In genomic region chr2:171260471-171261424, GRCh38 we compare ENCODE assay signal across 7 cellular contexts.
DNase-seq lines count a peak whose midpoint lies in the region; ATAC-seq and TF ChIP-seq lines count a peak whose summit lies in the region.

No MANE protein-coding gene starts in this region.

- H3K27me3 ChIP-seq in stomach = no peaks in the 10 kb centered on the region

- no peak for TF ChIP-seq POLR2A in stomach (IDR thresholded peaks at IDR 0.05)

- peaks cover 0 to 9% (median 4%) of the 10 kb centered on the region in 4 donors for H3K4me1 ChIP-seq in stomach

- 48 to 56% (median 55%) methylated on average over 6 of the region's 6 CpGs for WGBS in stomach, 5 donors

- DNase-seq in GM20000 (ENCODE audit: low spot score) (peak; percentile 25), HuH-7 (ENCODE audit: low spot score) (peak; percentile 19), AG08395 (ENCODE audit: low spot score) (no peak), stomach (no peak)
- DNase-seq in activated CD8-positive, alpha-beta T cell treated with anti-CD3 and anti-CD28 coated beads, Interleukin-2, amount 10 ng/mL, durations not matched to agents 7 days and 5 days = no peak
- peak; percentile 37 to 50 for DNase-seq in stimulated activated CD4-positive, alpha-beta T cell treated with anti-CD3 and anti-CD28 coated beads, Interleukin-2, amount 100 ng/mL, for 24 hours

- no peaks in the 10 kb centered on the region for H3K36me3 Mint-ChIP-seq in activated CD8-positive, alpha-beta T cell treated with anti-CD3 and anti-CD28 coated beads, Interleukin-2, amount 10 ng/mL, durations not matched to agents 7 days and 5 days (ENCODE audit: low read depth)

- H3K36me3 ChIP-seq in stomach = no peaks in the 10 kb centered on the region

- no peaks in the 10 kb centered on the region for H3K27me3 Mint-ChIP-seq in activated CD8-positive, alpha-beta T cell treated with anti-CD3 and anti-CD28 coated beads, Interleukin-2, amount 10 ng/mL, durations not matched to agents 7 days and 5 days (ENCODE audit: low read depth)

- H3K4me1 Mint-ChIP-seq in activated CD8-positive, alpha-beta T cell treated with anti-CD3 and anti-CD28 coated beads, Interleukin-2, amount 10 ng/mL, durations not matched to agents 7 days and 5 days (ENCODE audit: low read depth) = peaks cover 21% of the 10 kb centered on the region

- peaks cover 11% of the 10 kb centered on the region for H3K9me3 Mint-ChIP-seq in activated CD8-positive, alpha-beta T cell treated with anti-CD3 and anti-CD28 coated beads, Interleukin-2, amount 10 ng/mL, durations not matched to agents 7 days and 5 days (ENCODE audit: insufficient read depth)

- POLR2A ChIA-PET in activated CD8-positive, alpha-beta T cell treated with anti-CD3 and anti-CD28 coated beads, Interleukin-2, amount 10 ng/mL, durations not matched to agents 7 days and 5 days (lab: Charles Lee) = interaction anchor here (0.7 kb wide), 1 partner anchor 285 kb away, joined by 3 read pairs; no protein-coding TSS in a partner anchor

- H3K4me3 Mint-ChIP-seq in activated CD8-positive, alpha-beta T cell treated with anti-CD3 and anti-CD28 coated beads, Interleukin-2, amount 10 ng/mL, durations not matched to agents 7 days and 5 days = no peak overlapping the region

- peaks cover 0 to under 1% (median 0%) of the 10 kb centered on the region in 4 donors for H3K9me3 ChIP-seq in stomach

- ATAC-seq in activated CD8-positive, alpha-beta T cell treated with anti-CD3 and anti-CD28 coated beads, Interleukin-2, amount 10 ng/mL, durations not matched to agents 7 days and 5 days = peak; percentile 53
- ATAC-seq in GM18519 (IDR thresholded peaks at IDR 0.05; ENCODE audit: low FRiP score, unreplicated experiment) = no peak

- CTCF ChIA-PET in activated CD8-positive, alpha-beta T cell treated with anti-CD3 and anti-CD28 coated beads, Interleukin-2, amount 10 ng/mL, durations not matched to agents 7 days and 5 days (lab: Charles Lee) = interaction anchor here (0.8 to 2.1 kb wide), 4 partner anchors 97 to 174 kb away, joined by 3 to 9 read pairs (median 8); no protein-coding TSS in a partner anchor

- no peak overlapping the region for H3K27ac ChIP-seq in stomach

- peak overlapping the region; percentile 45 for H3K27ac Mint-ChIP-seq in activated CD8-positive, alpha-beta T cell treated with anti-CD3 and anti-CD28 coated beads, Interleukin-2, amount 10 ng/mL, durations not matched to agents 7 days and 5 days

- no peak for TF ChIP-seq EP300 in stomach (IDR thresholded peaks at IDR 0.05)

- intact Hi-C loops in stomach (cut with DNase I; ENCODE audit: low total_unique reads) = no loop called here

- TF ChIP-seq CTCF in GM20000 (IDR thresholded peaks at IDR 0.05; ENCODE audit: extremely low read depth, missing control alignments) = no peak
- TF ChIP-seq CTCF in stomach (IDR thresholded peaks at IDR 0.05) = no peak

- H3K4me3 ChIP-seq in stomach = no peak overlapping the region

Comparison
In these comparisons a context has a peak if more than half of its experiments do, and no peak if none do; other contexts are left out.
1. DNase-seq: peak in GM20000 (single experiment), HuH-7 (single experiment) and stimulated activated CD4-positive, alpha-beta T cell treated with anti-CD3 and anti-CD28 coated beads, Interleukin-2, amount 100 ng/mL, for 24 hours (2 of 2); none in activated CD8-positive, alpha-beta T cell treated with anti-CD3 and anti-CD28 coated beads, Interleukin-2, amount 10 ng/mL, durations not matched to agents 7 days and 5 days (single experiment), AG08395 (single experiment) and stomach (single experiment).